ENCODE assay signal across 8 cellular contexts in genomic region chr7:134513169-134513752, GRCh38. TPM values are rescaled to one million over a fixed set of nuclear protein-coding genes. Genes with fewer than 3 reads are reported as not detected.
DNase-seq lines count a peak whose midpoint lies in the region; ATAC-seq, FAIRE-seq and TF ChIP-seq lines count a peak whose summit lies in the region.

No MANE protein-coding gene starts in this region.

- intact Hi-C loops in K562 (cut with micrococcal nuclease), result loop anchor here (1.0 to 10.0 kb wide), 3 partner anchors 81 to 432 kb away; no protein-coding TSS in a partner anchor

- DNase-seq in SKM-1 treated with dmso at 0.1 percent for 144 hours (lab: John Stamatoyannopoulos, UW; ENCODE audit: unreplicated experiment) (peak; percentile 15), SKM-1 (lab: John Stamatoyannopoulos, UW; ENCODE audit: unreplicated experiment) (no peak), RKO (ENCODE audit: low spot score) (peak; percentile 61), K562 (ENCODE audit: extremely low read depth in 1 of 4, low spot score in 3 of 4) (peak; percentile 58 to 70 (median 68)), iPS-NIHi11 (ENCODE audit: low spot score) (peak; percentile 69), omental fat pad (ENCODE audit: low spot score) (no peak)
- peak; percentile 22 for DNase-seq in stimulated activated CD4-positive, alpha-beta T cell treated with anti-CD3 and anti-CD28 coated beads, Interleukin-4, amount 100 ng/mL, for 1 hour

- H3K9me1 ChIP-seq in K562 (ENCODE audit: control insufficient read depth, insufficient read depth, low read length), result no peaks in the 10 kb centered on the region

- TF ChIP-seq RAD21 in K562 (CRISPR knock-in tag; conservative IDR thresholded peaks at IDR 0.05 in 1 of 2, IDR thresholded peaks at IDR 0.05 in 1 of 2), result peak; percentile 89 to 90

- FAIRE-seq in K562 (lab: Jason Lieb, UNC), result peak; percentile 83

- 11% methylated on average over 9 of the region's 9 CpGs for WGBS in K562 (ENCODE audit: insufficient coverage, low coverage, missing lambda C conversion rate)

- H3K79me2 ChIP-seq in K562 (ENCODE audit: control insufficient read depth, insufficient read depth, low read length), result no peaks in the 10 kb centered on the region

- no peaks in the 10 kb centered on the region for H4K20me1 ChIP-seq in K562 (replicated peaks; ENCODE audit: control insufficient read depth, insufficient read depth, low read length)

- H3K4me3 ChIP-seq in K562, result no peak overlapping the region

- H3K9ac ChIP-seq in K562 (ENCODE audit: insufficient read depth in 1 of 2, low read depth in 2 of 2, low read length in 2 of 2), result no peak overlapping the region

- peaks cover 4 to 21% of the 10 kb centered on the region in 2 experiments; a peak in 4 of 5 replicates for H3K27me3 ChIP-seq in K562 (ENCODE audit: control insufficient read depth in 2 of 2, insufficient read depth in 2 of 2, low read length in 2 of 2)

- no peaks in the 10 kb centered on the region for H3K4me1 ChIP-seq in K562 (replicated peaks in 1 of 2; ENCODE audit: control insufficient read depth in 2 of 2, insufficient read depth in 2 of 2, low read length in 2 of 2)

- in situ Hi-C loops in K562 (cut with MboI), result no loop called here

- TF ChIP-seq EP300 in K562 (IDR thresholded peaks at IDR 0.05; ENCODE audit: low read length), result no peak

- no peaks in the 10 kb centered on the region for H3K9me3 ChIP-seq in K562 (replicated peaks; ENCODE audit: control insufficient read depth, insufficient read depth, low read depth, low read length)

- POLR2A ChIA-PET in K562 (lab: Yijun Ruan, JAX), result no interaction called here

- no peak overlapping the region for H3K4me2 ChIP-seq in K562 (ENCODE audit: insufficient read depth, low read length)

- TF ChIP-seq CTCF in K562 (IDR thresholded peaks at IDR 0.05 in 2 of 3, conservative IDR thresholded peaks at IDR 0.05 in 1 of 3; ENCODE audit: insufficient read depth in 2 of 3, low read depth in 1 of 3, low read length in 3 of 3) (peak; percentile 80 to 93 (median 81)), omental fat pad (IDR thresholded peaks at IDR 0.05) (no peak)

- BruUV-seq in K562 (replicated peaks; lab: Mats Ljungman, UMichigan), result no TSS peak

- H3K27ac ChIP-seq in K562 (ENCODE audit: extremely low read depth, low read depth, low read length), result no peak overlapping the region

- CTCF ChIA-PET in K562 (lab: Yijun Ruan, JAX; ENCODE audit: low intra/inter-chr PET ratio), result interaction anchor here (0.6 to 5.8 kb wide), 4 partner anchors 10 to 93 kb away, joined by 3 to 95 read pairs (median 10); no protein-coding TSS in a partner anchor

- ATAC-seq in HG03520 (IDR thresholded peaks at IDR 0.05; ENCODE audit: unreplicated experiment) (peak; percentile 63), K562 (peak; percentile 91), omental fat pad (ENCODE audit: low FRiP score) (no peak)

- no peaks in the 10 kb centered on the region for H3K36me3 ChIP-seq in K562 (ENCODE audit: control insufficient read depth, insufficient read depth, low read length)

- TF ChIP-seq POLR2A in K562 (conservative IDR thresholded peaks at IDR 0.05), result no peak

- H2AFZ ChIP-seq in K562 (ENCODE audit: low read depth, low read length), result no peak overlapping the region; the same call in 1 of the 2 replicates

TF ChIP-seq in K562, 482 proteins besides CTCF, POLR2A, EP300 and RAD21 (continues in another document):
- TF ChIP-seq MECOM (CRISPR knock-in tag; IDR thresholded peaks at IDR 0.05), result no peak
- TF ChIP-seq PATZ1 (CRISPR knock-in tag; IDR thresholded peaks at IDR 0.05; ENCODE audit: borderline replicate concordance), result no peak
- TF ChIP-seq STAG1 (CRISPR knock-in tag; IDR thresholded peaks at IDR 0.05; ENCODE audit: borderline replicate concordance), result peak; percentile 40; the same call in 1 of the 2 replicates
- peak; percentile 92 for TF ChIP-seq SMC3 (conservative IDR thresholded peaks at IDR 0.05; ENCODE audit: insufficient read depth, low read depth, low read length)
- peak; percentile 46; the same call in 1 of the 2 replicates for TF ChIP-seq CC2D1A (IDR thresholded peaks at IDR 0.05)

RNA-seq across cellular contexts. Expression of gene AKR1B10, which starts 14.1 kb away (rescaled TPM):
- not detected in 2 replicates for total RNA-seq in K562 (2011; cell fraction: chromatin; rRNA removed; ENCODE audit: low replicate concordance)
- not detected in 2 replicates for total RNA-seq in K562 (2011; cell fraction: nucleolus; rRNA removed)
- total RNA-seq in K562 (2011; cell fraction: nucleoplasm; rRNA removed), result not detected in 2 replicates
- total RNA-seq in K562 (2014; rRNA removed) (not detected in 2 replicates), K562 (2014; rRNA removed; fragmentation: Illumina TruSeq; extraction: Trizol) (not detected in 2 replicates), K562 (2015; rRNA removed; fragmentation: Illumina TruSeq; extraction: Trizol) (not detected in 2 replicates), K562 (2021) (not detected in 2 replicates), omental fat pad (1 to 10 TPM in 2 of 4 donors, not detected in 2; 1.1 to 1.7 TPM)
- polyA plus RNA-seq in K562 (2011; rRNA removed) (not detected in 2 replicates), K562 (2014; fragmentation: Illumina TruSeq; extraction: Trizol) (not detected in 2 replicates), K562 (2014; fragmentation: Nextera tagmentation; extraction: Ambion mirVana) (not detected), K562 (2014; rRNA removed) (not detected in 2 replicates)
- not detected in 2 replicates for polyA plus RNA-seq in K562 (2011; cell fraction: cytosol; rRNA removed)
- polyA plus RNA-seq in K562 (2011; cell fraction: nucleus; rRNA removed), result not detected in 2 replicates
- not detected in 2 replicates for polyA plus RNA-seq in K562 (2012)
- polyA minus RNA-seq in K562 (2011; rRNA and poly(A)+ RNA removed), result not detected in 2 replicates
- polyA minus RNA-seq in K562 (2011; cell fraction: cytosol; rRNA and poly(A)+ RNA removed), result not detected in 2 replicates
- polyA minus RNA-seq in K562 (2011; cell fraction: nucleus; rRNA and poly(A)+ RNA removed), result not detected in 2 replicates

RNA-seq across cellular contexts. Expression of gene AKR1B15, which starts 35.6 kb away (rescaled TPM):
- total RNA-seq in K562 (2011; cell fraction: chromatin; rRNA removed; ENCODE audit: low replicate concordance), result not detected in 2 replicates
- total RNA-seq in K562 (2011; cell fraction: nucleolus; rRNA removed), result not detected in 2 replicates
- not detected in 2 replicates for total RNA-seq in K562 (2011; cell fraction: nucleoplasm; rRNA removed)
- total RNA-seq in K562 (2014; rRNA removed), result not detected in 2 replicates
- not detected in 2 replicates for total RNA-seq in K562 (2014; rRNA removed; fragmentation: Illumina TruSeq; extraction: Trizol)
- not detected in 2 replicates for total RNA-seq in K562 (2015; rRNA removed; fragmentation: Illumina TruSeq; extraction: Trizol)
- total RNA-seq in K562 (2021), result not detected in 2 replicates
- polyA plus RNA-seq in K562 (2011; rRNA removed), result not detected in 2 replicates
- polyA plus RNA-seq in K562 (2011; cell fraction: cytosol; rRNA removed), result not detected in 2 replicates
- not detected in 2 replicates for polyA plus RNA-seq in K562 (2011; cell fraction: nucleus; rRNA removed)
- not detected in 2 replicates for polyA plus RNA-seq in K562 (2012)
- not detected in 2 replicates for polyA plus RNA-seq in K562 (2014; fragmentation: Illumina TruSeq; extraction: Trizol)
- not detected for polyA plus RNA-seq in K562 (2014; fragmentation: Nextera tagmentation; extraction: Ambion mirVana)
- not detected in 2 replicates for polyA plus RNA-seq in K562 (2014; rRNA removed)
- not detected in 2 replicates for polyA minus RNA-seq in K562 (2011; rRNA and poly(A)+ RNA removed)
- not detected in 2 replicates for polyA minus RNA-seq in K562 (2011; cell fraction: cytosol; rRNA and poly(A)+ RNA removed)
- polyA minus RNA-seq in K562 (2011; cell fraction: nucleus; rRNA and poly(A)+ RNA removed), result not detected in 2 replicates
- total RNA-seq in omental fat pad, result not detected

RNA-seq across cellular contexts. Expression of gene AKR1B1, which starts 54.4 kb away (rescaled TPM):
- total RNA-seq in K562 (2011; cell fraction: chromatin; rRNA removed; ENCODE audit: low replicate concordance), result 4.1 and 5.7 TPM in 2 replicates
- total RNA-seq in K562 (2011; cell fraction: nucleolus; rRNA removed), result 3.2 and 4.9 TPM in 2 replicates
- total RNA-seq in K562 (2011; cell fraction: nucleoplasm; rRNA removed), result 3.5 and 3.8 TPM in 2 replicates
- 2.0 and 2.2 TPM in 2 replicates for total RNA-seq in K562 (2014; rRNA removed)
- total RNA-seq in K562 (2014; rRNA removed; fragmentation: Illumina TruSeq; extraction: Trizol), result 3.7 and 4.5 TPM in 2 replicates
- total RNA-seq in K562 (2015; rRNA removed; fragmentation: Illumina TruSeq; extraction: Trizol), result 3.1 and 3.5 TPM in 2 replicates
- 6.3 TPM in 2 replicates for total RNA-seq in K562 (2021)
- 1.3 and 10.6 TPM in 2 replicates for polyA plus RNA-seq in K562 (2011; rRNA removed)
- 1.4 and 8.7 TPM in 2 replicates for polyA plus RNA-seq in K562 (2011; cell fraction: cytosol; rRNA removed)
- polyA plus RNA-seq in K562 (2011; cell fraction: nucleus; rRNA removed), result 1.5 and 9.6 TPM in 2 replicates
- 6.4 and 8.4 TPM in 2 replicates for polyA plus RNA-seq in K562 (2012)
- 5.6 and 7.1 TPM in 2 replicates for polyA plus RNA-seq in K562 (2014; fragmentation: Illumina TruSeq; extraction: Trizol)
- 1 to 10 TPM; 6.2 to 7.2 TPM for polyA plus RNA-seq in K562 (2014; fragmentation: Nextera tagmentation; extraction: Ambion mirVana)
- polyA plus RNA-seq in K562 (2014; rRNA removed), result 5.3 and 7.0 TPM in 2 replicates
- 0.48 and 2.9 TPM in 2 replicates for polyA minus RNA-seq in K562 (2011; rRNA and poly(A)+ RNA removed)
- polyA minus RNA-seq in K562 (2011; cell fraction: cytosol; rRNA and poly(A)+ RNA removed), result 3.5 and 6.0 TPM in 2 replicates
- 0.89 and 2.3 TPM in 2 replicates for polyA minus RNA-seq in K562 (2011; cell fraction: nucleus; rRNA and poly(A)+ RNA removed)
- total RNA-seq in omental fat pad, result 100 to 1,000 TPM in 3 of 4 donors, 10 to 100 TPM in 1; 66.0 to 110 (median 104) TPM

Comparison
In these comparisons a context has a peak if more than half of its experiments do, and no peak if none do; other contexts are left out.
1. DNase-seq: peak in SKM-1 treated with dmso at 0.1 percent for 144 hours (single experiment), RKO (single experiment), K562 (4 of 4), iPS-NIHi11 (single experiment) and stimulated activated CD4-positive, alpha-beta T cell treated with anti-CD3 and anti-CD28 coated beads, Interleukin-4, amount 100 ng/mL, for 1 hour (single experiment); none in SKM-1 (single experiment) and omental fat pad (single experiment).
2. CTCF ChIP-seq: peak in K562 (3 of 3); none in omental fat pad (0 of 3).
3. RNA of gene AKR1B1, which starts 54.4 kb away (total RNA-seq): 66.0 to 110 TPM in omental fat pad; 2.0 to 6.3 TPM in K562; every median in the first group is over 4 times any median in the second.